ENCODE assay signal across 8 cellular contexts in the genomic region with DNA sequence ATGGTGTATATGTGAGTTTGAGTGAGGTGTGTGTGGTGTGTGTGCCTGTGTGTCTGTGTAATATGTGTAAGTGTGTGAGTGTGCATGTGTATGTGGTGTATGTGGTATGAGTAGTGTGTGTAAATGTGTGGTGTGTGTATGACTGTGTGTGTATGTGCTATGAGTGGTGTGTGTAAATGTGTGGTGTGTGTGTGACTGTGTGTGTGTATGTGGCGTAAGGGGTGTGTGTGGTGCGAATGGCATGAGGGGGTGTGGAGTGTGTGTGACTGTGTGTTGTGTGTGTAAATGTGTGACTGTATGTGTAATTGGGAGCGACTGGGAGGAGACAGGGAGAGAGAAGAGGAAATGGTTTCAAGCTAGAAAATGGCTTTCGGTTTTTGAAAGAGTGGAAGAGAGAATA. TPM values are rescaled to one million over a fixed set of nuclear protein-coding genes. Genes with fewer than 3 reads are reported as not detected.
DNase-seq lines count a peak whose midpoint lies in the region; ATAC-seq and TF ChIP-seq lines count a peak whose summit lies in the region.

No MANE protein-coding gene starts in this region.

- H3K9me3 Mint-ChIP-seq in activated T-helper 1 cell treated with anti-CD3 and anti-CD28 coated beads, Interleukin-12 subunit alpha, Interleukin-12 subunit beta, Interleukin-2, Interleukin-4 antibody, amounts not matched to agents 30 ng/mL and 10 ng/mL and 1 ng/mL, durations not matched to agents 14 hours and 24 hours and 36 hours: no peaks in the 10 kb centered on the region
- no peaks in the 10 kb centered on the region for H3K9me3 Mint-ChIP-seq in naive thymus-derived CD4-positive, alpha-beta T cell

- no peak overlapping the region for H3K9ac ChIP-seq in BLaER1

- CTCF ChIA-PET in HEK293 (lab: Yijun Ruan, JAX): interaction anchor here (0.5 to 4.0 kb wide), 21 partner anchors 9 to 1314 kb away, joined by 3 to 34 read pairs (median 4); a partner anchor contains a TSS
- CTCF ChIA-PET in naive thymus-derived CD4-positive, alpha-beta T cell (lab: Charles Lee): interaction anchor here (0.9 to 4.3 kb wide), 7 partner anchors 12 to 593 kb away, joined by 3 to 41 read pairs (median 3); a partner anchor contains a TSS

- H3K27me3 ChIP-seq in BLaER1: no peaks in the 10 kb centered on the region
- no peaks in the 10 kb centered on the region for H3K27me3 ChIP-seq in naive thymus-derived CD4-positive, alpha-beta T cell (ENCODE audit: control insufficient read depth in 2 of 2, insufficient read depth in 2 of 2, low read length in 2 of 2)

- in situ Hi-C loops in KBM-7 (cut with MboI; ENCODE audit: low pct_unique_long_range_greater_than_20kb, low sequenced_read_pairs): no loop called here

- no peak for DNase-seq in activated T-helper 1 cell treated with anti-CD3 and anti-CD28 coated beads, Interleukin-12 subunit alpha, Interleukin-12 subunit beta, Interleukin-2, Interleukin-4 antibody, amounts not matched to agents 30 ng/mL and 10 ng/mL and 1 ng/mL, durations not matched to agents 14 hours and 24 hours and 36 hours (ENCODE audit: low spot score)
- DNase-seq in naive thymus-derived CD4-positive, alpha-beta T cell: no peak
- no peak for DNase-seq in LoVo (ENCODE audit: low spot score)
- DNase-seq in dermis blood vessel endothelial cell: no peak
- no peak for DNase-seq in KBM-7

- H3K9me3 ChIP-seq in BLaER1 (no peaks in the 10 kb centered on the region), HEK293 (ENCODE audit: control insufficient read depth, insufficient read depth, low read depth, low read length) (no peaks in the 10 kb centered on the region)
- H3K9me3 ChIP-seq in naive thymus-derived CD4-positive, alpha-beta T cell (ENCODE audit: control insufficient read depth in 2 of 3, low read length in 3 of 3): no peaks in the 10 kb centered on the region

- H3K27me3 Mint-ChIP-seq in activated T-helper 1 cell treated with anti-CD3 and anti-CD28 coated beads, Interleukin-12 subunit alpha, Interleukin-12 subunit beta, Interleukin-2, Interleukin-4 antibody, amounts not matched to agents 30 ng/mL and 10 ng/mL and 1 ng/mL, durations not matched to agents 14 hours and 24 hours and 36 hours (ENCODE audit: insufficient read depth): peaks cover 3% of the 10 kb centered on the region
- H3K27me3 Mint-ChIP-seq in naive thymus-derived CD4-positive, alpha-beta T cell: peaks cover 2 to 22% (median 16%) of the 10 kb centered on the region in 5 donors

- peaks cover 14% of the 10 kb centered on the region; the same call in 1 of the 2 replicates for H3K4me1 ChIP-seq in BLaER1
- no peaks in the 10 kb centered on the region for H3K4me1 ChIP-seq in HEK293 (ENCODE audit: control insufficient read depth, insufficient read depth, low read length)
- H3K4me1 ChIP-seq in naive thymus-derived CD4-positive, alpha-beta T cell (ENCODE audit: control insufficient read depth in 2 of 2, insufficient read depth in 2 of 2, low read length in 2 of 2): peaks cover 0 to 6% of the 10 kb centered on the region in 2 donors

- H3K4me3 ChIP-seq in BLaER1 (no peak overlapping the region), HEK293 (ENCODE audit: low read depth, low read length) (no peak overlapping the region)
- H3K4me3 ChIP-seq in naive thymus-derived CD4-positive, alpha-beta T cell (ENCODE audit: low read length): no peak overlapping the region

- peak overlapping the region; percentile 55 for H3K27ac Mint-ChIP-seq in activated T-helper 1 cell treated with anti-CD3 and anti-CD28 coated beads, Interleukin-12 subunit alpha, Interleukin-12 subunit beta, Interleukin-2, Interleukin-4 antibody, amounts not matched to agents 30 ng/mL and 10 ng/mL and 1 ng/mL, durations not matched to agents 14 hours and 24 hours and 36 hours
- H3K27ac Mint-ChIP-seq in naive thymus-derived CD4-positive, alpha-beta T cell: peak overlapping the region in 2 of 9 donors; percentile 1 to 6

- H3K4me2 ChIP-seq in BLaER1: peak overlapping the region; percentile 77

- intact Hi-C loops in activated T-helper 1 cell treated with anti-CD3 and anti-CD28 coated beads, Interleukin-12 subunit alpha, Interleukin-12 subunit beta, Interleukin-2, Interleukin-4 antibody, amounts not matched to agents 30 ng/mL and 10 ng/mL and 1 ng/mL, durations not matched to agents 14 hours and 24 hours and 36 hours (cut with micrococcal nuclease): loop anchor here (1.0 to 5.0 kb wide), 4 partner anchors 24 to 632 kb away; a partner anchor contains a TSS
- intact Hi-C loops in naive thymus-derived CD4-positive, alpha-beta T cell (cut with micrococcal nuclease): loop anchor here (1.0 kb wide), 5 partner anchors 24 to 632 kb away; a partner anchor contains a TSS

- no peaks in the 10 kb centered on the region for H4K20me1 ChIP-seq in BLaER1

- TF ChIP-seq CTCF in HEK293 (tag by site-specific recombination; IDR thresholded peaks at IDR 0.05): no peak

- no peaks in the 10 kb centered on the region for H3K36me3 Mint-ChIP-seq in activated T-helper 1 cell treated with anti-CD3 and anti-CD28 coated beads, Interleukin-12 subunit alpha, Interleukin-12 subunit beta, Interleukin-2, Interleukin-4 antibody, amounts not matched to agents 30 ng/mL and 10 ng/mL and 1 ng/mL, durations not matched to agents 14 hours and 24 hours and 36 hours (ENCODE audit: low read depth)
- H3K36me3 Mint-ChIP-seq in naive thymus-derived CD4-positive, alpha-beta T cell: no peaks in the 10 kb centered on the region

- H3K4me3 Mint-ChIP-seq in activated T-helper 1 cell treated with anti-CD3 and anti-CD28 coated beads, Interleukin-12 subunit alpha, Interleukin-12 subunit beta, Interleukin-2, Interleukin-4 antibody, amounts not matched to agents 30 ng/mL and 10 ng/mL and 1 ng/mL, durations not matched to agents 14 hours and 24 hours and 36 hours: peak overlapping the region; percentile 43
- H3K4me3 Mint-ChIP-seq in naive thymus-derived CD4-positive, alpha-beta T cell: peak overlapping the region in 8 of 10 donors; percentile 4 to 40 (median 22)

- peaks cover 13% of the 10 kb centered on the region for H3K4me1 Mint-ChIP-seq in activated T-helper 1 cell treated with anti-CD3 and anti-CD28 coated beads, Interleukin-12 subunit alpha, Interleukin-12 subunit beta, Interleukin-2, Interleukin-4 antibody, amounts not matched to agents 30 ng/mL and 10 ng/mL and 1 ng/mL, durations not matched to agents 14 hours and 24 hours and 36 hours (ENCODE audit: low read depth)
- peaks cover 5 to 16% (median 11%) of the 10 kb centered on the region in 7 donors for H3K4me1 Mint-ChIP-seq in naive thymus-derived CD4-positive, alpha-beta T cell

- ATAC-seq in naive thymus-derived CD4-positive, alpha-beta T cell: no peak
- ATAC-seq in HG03095 (IDR thresholded peaks at IDR 0.05; ENCODE audit: unreplicated experiment): no peak

- no peak overlapping the region for H3K27ac ChIP-seq in BLaER1
- H3K27ac ChIP-seq in HEK293 (ENCODE audit: extremely low read depth, low read depth, low read length): no peak overlapping the region
- H3K27ac ChIP-seq in naive thymus-derived CD4-positive, alpha-beta T cell (ENCODE audit: low read depth, low read length): no peak overlapping the region

- POLR2A ChIA-PET in HEK293 (lab: Yijun Ruan, JAX): interaction anchor here (0.7 to 1.0 kb wide), 2 partner anchors 14 to 23 kb away, joined by 3 to 7 read pairs; a partner anchor contains a TSS
- POLR2A ChIA-PET in naive thymus-derived CD4-positive, alpha-beta T cell (lab: Charles Lee): interaction anchor here (0.8 to 2.9 kb wide), 2 partner anchors 10 to 24 kb away, joined by 4 to 34 read pairs; a partner anchor contains a TSS

- H3K36me3 ChIP-seq in BLaER1: no peaks in the 10 kb centered on the region
- H3K36me3 ChIP-seq in HEK293 (ENCODE audit: control insufficient read depth in 2 of 2, insufficient read depth in 1 of 2, low read length in 2 of 2): no peaks in the 10 kb centered on the region
- H3K36me3 ChIP-seq in naive thymus-derived CD4-positive, alpha-beta T cell (ENCODE audit: control insufficient read depth in 2 of 3, insufficient read depth in 3 of 3, low read length in 3 of 3): no peaks in the 10 kb centered on the region

TF ChIP-seq in HEK293, 187 proteins besides CTCF, POLR2A, EP300 and RAD21 (continues in another document):
- TF ChIP-seq, protein P1, sequence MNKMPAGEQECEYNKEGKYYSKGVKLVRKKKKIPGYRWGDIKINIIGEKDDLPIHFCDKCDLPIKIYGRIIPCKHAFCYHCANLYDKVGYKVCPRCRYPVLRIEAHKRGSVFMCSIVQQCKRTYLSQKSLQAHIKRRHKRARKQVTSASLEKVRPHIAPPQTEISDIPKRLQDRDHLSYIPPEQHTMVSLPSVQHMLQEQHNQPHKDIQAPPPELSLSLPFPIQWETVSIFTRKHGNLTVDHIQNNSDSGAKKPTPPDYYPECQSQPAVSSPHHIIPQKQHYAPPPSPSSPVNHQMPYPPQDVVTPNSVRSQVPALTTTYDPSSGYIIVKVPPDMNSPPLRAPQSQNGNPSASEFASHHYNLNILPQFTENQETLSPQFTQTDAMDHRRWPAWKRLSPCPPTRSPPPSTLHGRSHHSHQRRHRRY (tag by site-specific recombination; IDR thresholded peaks at IDR 0.05): 0 out of 2 replicates have a peak, but pooled peaks have one; percentile 29

RNA-seq across cellular contexts. Expression of a gene that starts 23.6 kb away (rescaled TPM):
- 18.4 and 18.8 TPM in 2 replicates for total RNA-seq in activated T-helper 1 cell treated with anti-CD3 and anti-CD28 coated beads, Interleukin-12 subunit alpha, Interleukin-12 subunit beta, Interleukin-2, Interleukin-4 antibody, amounts not matched to agents 30 ng/mL and 10 ng/mL and 1 ng/mL, durations not matched to agents 14 hours and 24 hours and 36 hours
- total RNA-seq in naive thymus-derived CD4-positive, alpha-beta T cell: 10 to 100 TPM; 16.4 to 34.7 (median 22.7) TPM
- 1 to 10 TPM; 5.3 to 7.9 TPM for polyA plus RNA-seq in naive thymus-derived CD4-positive, alpha-beta T cell
- total RNA-seq in dermis blood vessel endothelial cell: 17.1 and 19.1 TPM in 2 replicates

RNA-seq across cellular contexts. Expression of a gene that starts 54.1 kb away (rescaled TPM):
- not detected in 2 replicates for total RNA-seq in activated T-helper 1 cell treated with anti-CD3 and anti-CD28 coated beads, Interleukin-12 subunit alpha, Interleukin-12 subunit beta, Interleukin-2, Interleukin-4 antibody, amounts not matched to agents 30 ng/mL and 10 ng/mL and 1 ng/mL, durations not matched to agents 14 hours and 24 hours and 36 hours
- total RNA-seq in naive thymus-derived CD4-positive, alpha-beta T cell: under 1 TPM in 1 of 5 experiments, not detected in 4; 0.24 TPM
- polyA plus RNA-seq in naive thymus-derived CD4-positive, alpha-beta T cell: not detected
- total RNA-seq in dermis blood vessel endothelial cell: not detected in 2 replicates
